12 cellular contexts compared by ENCODE assay signal in genomic region chr5:101045689-101046088, GRCh38.
A peak's percentile ranks its signal among the peaks of the same experiment; 100 is the strongest.
DNase-seq lines count a peak whose midpoint lies in the region; TF ChIP-seq lines count a peak whose summit lies in the region.
"Had no signal": no experiment of that assay in that cellular context is flagged by ENCODE, and none has a peak within 500 bp of the region (broad histone marks: within the 10 kb centered on the region; RNA-seq: fewer than 3 reads in every experiment).

No MANE protein-coding gene starts in this region.

- peak; percentile 16 for TF ChIP-seq CTCF in GM10266 (IDR thresholded peaks at IDR 0.05; ENCODE audit: control insufficient read depth, insufficient read depth, low read depth, missing control alignments)
- peak; percentile 81 for TF ChIP-seq CTCF in chondrocyte (IDR thresholded peaks at IDR 0.05)
- TF ChIP-seq CTCF in neural progenitor cell (IDR thresholded peaks at IDR 0.05), result peak; percentile 31

- no peaks in the 10 kb centered on the region for H3K27me3 ChIP-seq in neural progenitor cell
- H3K27me3 ChIP-seq: right lobe of liver had no signal

- DNase-seq in GM10266 (ENCODE audit: extremely low spot score) (no peak), LHCN-M2 (ENCODE audit: low read depth) (peak; percentile 9), chondrocyte (ENCODE audit: low spot score) (no peak), neural progenitor cell (ENCODE audit: low spot score) (no peak), C1 segment of cervical spinal cord (lab: John Stamatoyannopoulos, UW) (no peak), NCI-H1694 treated with DMSO at 0.1 percent for 48 hours (lab: John Stamatoyannopoulos, UW) (no peak)
- no peak for DNase-seq in activated CD4-positive, alpha-beta T cell treated with anti-CD3 and anti-CD28 coated beads for 1 hour
- no peak for DNase-seq in stimulated activated CD4-positive, alpha-beta T cell treated with anti-CD3 and anti-CD28 coated beads, Interleukin-15, amount 100 ng/mL, for 24 hours
- DNase-seq: activated CD4-positive, alpha-beta T cell treated with anti-CD3 and anti-CD28 coated beads, Interleukin-2, amount 50 U/mL, for 48 hours; right lobe of liver had no signal

- H3K4me3 ChIP-seq in neural progenitor cell, result no peak overlapping the region
- H3K4me3 ChIP-seq: right lobe of liver had no signal

- H3K4me1 Mint-ChIP-seq in chondrocyte (ENCODE audit: low read depth) (no peaks in the 10 kb centered on the region), neural progenitor cell (no peaks in the 10 kb centered on the region)

- no peaks in the 10 kb centered on the region for H3K4me1 ChIP-seq in neural progenitor cell
- H3K4me1 ChIP-seq: right lobe of liver had no signal

- H3K27me3 Mint-ChIP-seq in chondrocyte (ENCODE audit: low read depth) (peaks cover 7% of the 10 kb centered on the region), neural progenitor cell (ENCODE audit: insufficient read depth, low read depth) (no peaks in the 10 kb centered on the region)

- H3F3A ChIP-seq in neural progenitor cell (ENCODE audit: low read depth), result no peaks in the 10 kb centered on the region

- no peaks in the 10 kb centered on the region for H3K9me3 Mint-ChIP-seq in chondrocyte (ENCODE audit: low read depth)
- no peaks in the 10 kb centered on the region for H3K9me3 Mint-ChIP-seq in neural progenitor cell

- H3K79me2 ChIP-seq in neural progenitor cell (ENCODE audit: low read depth), result no peaks in the 10 kb centered on the region

- H3K36me3 ChIP-seq in neural progenitor cell, result no peaks in the 10 kb centered on the region
- H3K36me3 ChIP-seq: right lobe of liver had no signal

- H3K4me2 ChIP-seq in neural progenitor cell, result no peak overlapping the region

- H3K27ac ChIP-seq in neural progenitor cell, result no peak overlapping the region
- H3K27ac ChIP-seq: HL-60, right lobe of liver had no signal

- no peak overlapping the region for H3K27ac Mint-ChIP-seq in chondrocyte (ENCODE audit: unreplicated experiment)
- no peak overlapping the region for H3K27ac Mint-ChIP-seq in neural progenitor cell
- H3K27ac Mint-ChIP-seq: activated naive CD8-positive, alpha-beta T cell had no signal

- no peak overlapping the region for H3K9ac ChIP-seq in neural progenitor cell

- no peak overlapping the region for H2AFZ ChIP-seq in neural progenitor cell (replicated peaks)

- H3K4me3 Mint-ChIP-seq in chondrocyte (ENCODE audit: unreplicated experiment) (no peak overlapping the region), neural progenitor cell (no peak overlapping the region)
- H3K4me3 Mint-ChIP-seq: activated naive CD8-positive, alpha-beta T cell had no signal

- H3K36me3 Mint-ChIP-seq in chondrocyte (ENCODE audit: low read depth) (no peaks in the 10 kb centered on the region), neural progenitor cell (no peaks in the 10 kb centered on the region)
- H3K36me3 Mint-ChIP-seq: activated naive CD8-positive, alpha-beta T cell had no signal

- H3K9me3 ChIP-seq in neural progenitor cell (ENCODE audit: low read depth), result no peaks in the 10 kb centered on the region
- H3K9me3 ChIP-seq: right lobe of liver had no signal

- H4K20me1 ChIP-seq in neural progenitor cell (ENCODE audit: low read depth), result no peaks in the 10 kb centered on the region

Comparison
In these comparisons a context has a peak if more than half of its experiments do, and no peak if none do; other contexts are left out.
1. CTCF ChIP-seq: peak in every context shown above with its lines; median percentile 81 in chondrocyte; 31 in neural progenitor cell; 16 in GM10266.